10 cellular contexts compared by ENCODE assay signal in the genomic region with DNA sequence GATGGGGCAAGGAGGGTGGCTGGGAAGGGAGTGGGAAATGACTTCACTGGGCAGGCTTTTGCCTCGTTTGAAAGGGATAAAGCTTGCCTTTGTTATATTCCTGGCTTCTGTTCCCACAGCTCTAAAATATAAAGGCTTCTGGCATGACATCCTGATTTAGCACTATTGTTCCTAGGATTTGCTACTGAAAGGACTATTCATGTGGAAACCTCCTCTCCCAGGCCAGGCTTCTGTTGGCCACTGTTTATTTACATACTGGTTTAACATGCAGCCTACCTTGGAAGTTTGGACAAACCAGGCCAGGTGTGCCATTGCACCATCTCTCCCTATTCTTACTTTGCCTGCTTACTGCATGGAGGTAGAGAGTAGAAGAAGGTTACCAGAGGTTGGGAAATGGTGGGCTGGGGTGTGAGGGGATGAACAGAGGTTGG. TPM values are rescaled to one million over a fixed set of nuclear protein-coding genes. Genes with fewer than 3 reads are reported as not detected.
DNase-seq lines count a peak whose midpoint lies in the region; ATAC-seq, FAIRE-seq and TF ChIP-seq lines count a peak whose summit lies in the region.
"Had no signal": no experiment of that assay in that cellular context is flagged by ENCODE, and none has a peak within 500 bp of the region (broad histone marks: within the 10 kb centered on the region; RNA-seq: fewer than 3 reads in every experiment).

No MANE protein-coding gene starts in this region.

- H3K4me1 ChIP-seq in cardiac muscle cell (ENCODE audit: low read depth) (peaks cover 15% of the 10 kb centered on the region), HepG2 (ENCODE audit: insufficient read depth, low read length) (peaks cover 63% of the 10 kb centered on the region), tibial nerve (peaks cover 0 to 44% (median 15%) of the 10 kb centered on the region in 4 donors)

- peak overlapping the region; percentile 33 for H3K4me2 ChIP-seq in HepG2 (ENCODE audit: low read depth, low read length)

- no peaks in the 10 kb centered on the region for H4K20me1 ChIP-seq in HepG2 (ENCODE audit: insufficient read depth, low read length)

- 0% methylated on average over 1 of the region's 1 CpG for WGBS in HepG2 (ENCODE audit: low lambda C conversion rate)
- WGBS in tibial nerve, 2 donors = 16 to 22% methylated on average over 1 of the region's 1 CpG

- ATAC-seq in left ventricle myocardium superior (no peak), HepG2 (no peak), HG02763 (IDR thresholded peaks at IDR 0.05; ENCODE audit: unreplicated experiment) (no peak), GM19395 (IDR thresholded peaks at IDR 0.05; ENCODE audit: unreplicated experiment) (no peak)
- ATAC-seq: activated T-helper 17 cell treated with anti-CD3 and anti-CD28 coated beads, Interleukin-2, amount 50 U/mL, for 72 hours; HCT116 had no signal

- no TSS peak for BruUV-seq in HepG2 (replicated peaks; lab: Mats Ljungman, UMichigan)

- H3K9me3 ChIP-seq in cardiac muscle cell (ENCODE audit: low read depth) = no peaks in the 10 kb centered on the region
- H3K9me3 ChIP-seq in HepG2 (ENCODE audit: low read length) = no peaks in the 10 kb centered on the region
- H3K9me3 ChIP-seq in tibial nerve = no peaks in the 10 kb centered on the region

- CTCF ChIA-PET in HepG2 (lab: Yijun Ruan, JAX; ENCODE audit: low intra/inter-chr PET ratio, low total read pairs) = no interaction called here

- POLR2A ChIA-PET in HepG2 (lab: Yijun Ruan, JAX) = interaction anchor here (1.0 to 3.8 kb wide), 3 partner anchors 10 to 149 kb away, joined by 3 to 42 read pairs (median 3); no protein-coding TSS in a partner anchor

- peak overlapping the region; percentile 54 for H3K9ac ChIP-seq in HepG2 (ENCODE audit: insufficient read depth, low read depth, low read length)

- no peak for TF ChIP-seq POLR2A in HepG2 (IDR thresholded peaks at IDR 0.05; ENCODE audit: insufficient read depth in 1 of 2, low read depth in 2 of 2, low read length in 2 of 2)
- TF ChIP-seq POLR2A in tibial nerve (IDR thresholded peaks at IDR 0.05) = no peak

- H3K4me3 ChIP-seq in cardiac muscle cell = no peak overlapping the region
- H3K4me3 ChIP-seq in HepG2 (replicated peaks in 1 of 3; ENCODE audit: insufficient read depth in 1 of 3, low read depth in 2 of 3, low read length in 3 of 3) = no peak overlapping the region
- H3K4me3 ChIP-seq in tibial nerve = no peak overlapping the region

- H3K36me3 ChIP-seq in cardiac muscle cell (no peaks in the 10 kb centered on the region), HepG2 (replicated peaks in 1 of 2; ENCODE audit: control insufficient read depth in 1 of 2, insufficient read depth in 2 of 2, low read length in 2 of 2) (no peaks in the 10 kb centered on the region), tibial nerve (peaks cover 0 to 6% (median 0%) of the 10 kb centered on the region in 3 donors)

- 0 out of 4 replicates have a peak, but pooled peaks of 1 of the 2 experiments have one; percentile 32 for TF ChIP-seq EP300 in HepG2 (IDR thresholded peaks at IDR 0.05; ENCODE audit: low read depth in 2 of 2, low read length in 2 of 2)
- TF ChIP-seq EP300 in HepG2 (CRISPR knock-in tag; IDR thresholded peaks at IDR 0.05; ENCODE audit: borderline replicate concordance) = peak; percentile 48; the same call in 1 of the 2 replicates
- peak; percentile 34 to 66 for TF ChIP-seq EP300 in tibial nerve (IDR thresholded peaks at IDR 0.05)

- peak in 1 of 2 donors; percentile 57 for DNase-seq in cardiac muscle cell (ENCODE audit: low read depth in 1 of 2, low spot score in 1 of 2)
- no peak for DNase-seq in left ventricle myocardium superior
- peak; percentile 92 for DNase-seq in HepG2 (ENCODE audit: low spot score)
- DNase-seq in tibial nerve (ENCODE audit: low spot score in 2 of 2) = no peak
- no peak for DNase-seq in epidermal melanocyte (ENCODE audit: insufficient read length, low spot score)

- no peak for TF ChIP-seq CTCF in cardiac muscle cell (IDR thresholded peaks at IDR 0.05; ENCODE audit: low read depth, low read length)
- TF ChIP-seq CTCF in HepG2 (CRISPR knock-in tag; IDR thresholded peaks at IDR 0.05) = no peak
- TF ChIP-seq CTCF in tibial nerve (IDR thresholded peaks at IDR 0.05) = no peak

- no peak for TF ChIP-seq RAD21 in HepG2 (CRISPR knock-in tag; IDR thresholded peaks at IDR 0.05)

- H3K27me3 ChIP-seq in cardiac muscle cell = no peaks in the 10 kb centered on the region
- no peaks in the 10 kb centered on the region for H3K27me3 ChIP-seq in HepG2 (ENCODE audit: control insufficient read depth in 1 of 2, insufficient read depth in 2 of 2, low read length in 2 of 2)
- H3K27me3 ChIP-seq in tibial nerve = no peaks in the 10 kb centered on the region

- H3K27ac ChIP-seq in cardiac muscle cell = peak overlapping the region; percentile 2
- H3K27ac ChIP-seq in cingulate gyrus (ENCODE audit: low read depth, low read length) = peak overlapping the region; percentile 89
- H3K27ac ChIP-seq in HepG2 (ENCODE audit: extremely low read length, insufficient read depth, low read length) = peak overlapping the region; percentile 67
- peak overlapping the region; percentile 16 to 91 (median 69) for H3K27ac ChIP-seq in tibial nerve

- FAIRE-seq in HepG2 (lab: Jason Lieb, UNC) = peak; percentile 64

- no peaks in the 10 kb centered on the region for H3K79me2 ChIP-seq in HepG2 (ENCODE audit: insufficient read depth, low read length)

- intact Hi-C loops in left ventricle myocardium superior (cut with micrococcal nuclease) (no loop called here), HepG2 (cut with micrococcal nuclease; ENCODE audit: unreplicated experiment) (no loop called here)

- in situ Hi-C loops in HepG2 (cut with HindIII; ENCODE audit: extremely low pct_ligation_motif_present, low pct_unique_long_range_greater_than_20kb) = no loop called here

- no peak overlapping the region for H2AFZ ChIP-seq in HepG2 (ENCODE audit: low read length)

TF ChIP-seq in HepG2, 621 proteins besides CTCF, POLR2A, EP300 and RAD21 (continues in another document):
- TF ChIP-seq, protein P1, sequence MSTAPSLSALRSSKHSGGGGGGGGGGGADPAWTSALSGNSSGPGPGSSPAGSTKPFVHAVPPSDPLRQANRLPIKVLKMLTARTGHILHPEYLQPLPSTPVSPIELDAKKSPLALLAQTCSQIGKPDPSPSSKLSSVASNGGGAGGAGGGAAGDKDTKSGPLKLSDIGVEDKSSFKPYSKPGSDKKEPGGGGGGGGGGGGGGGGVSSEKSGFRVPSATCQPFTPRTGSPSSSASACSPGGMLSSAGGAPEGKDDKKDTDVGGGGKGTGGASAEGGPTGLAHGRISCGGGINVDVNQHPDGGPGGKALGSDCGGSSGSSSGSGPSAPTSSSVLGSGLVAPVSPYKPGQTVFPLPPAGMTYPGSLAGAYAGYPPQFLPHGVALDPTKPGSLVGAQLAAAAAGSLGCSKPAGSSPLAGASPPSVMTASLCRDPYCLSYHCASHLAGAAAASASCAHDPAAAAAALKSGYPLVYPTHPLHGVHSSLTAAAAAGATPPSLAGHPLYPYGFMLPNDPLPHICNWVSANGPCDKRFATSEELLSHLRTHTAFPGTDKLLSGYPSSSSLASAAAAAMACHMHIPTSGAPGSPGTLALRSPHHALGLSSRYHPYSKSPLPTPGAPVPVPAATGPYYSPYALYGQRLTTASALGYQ (CRISPR knock-in tag; IDR thresholded peaks at IDR 0.05) = 0 out of 2 replicates have a peak, but pooled peaks have one; percentile 25
- no peak for TF ChIP-seq AHR (CRISPR knock-in tag; IDR thresholded peaks at IDR 0.05)
- no peak for TF ChIP-seq SRF (IDR thresholded peaks at IDR 0.05; ENCODE audit: low read depth, low read length)

RNA-seq across cellular contexts. Expression of gene LMCD1, which starts 2.4 kb away (rescaled TPM):
- 27.7 and 33.0 TPM in 2 replicates for total RNA-seq in cardiac muscle cell
- 18.6 and 22.9 TPM in 2 replicates for polyA plus RNA-seq in cardiac muscle cell
- 37.9 TPM for total RNA-seq in left ventricle myocardium superior
- 6.1 and 6.2 TPM in 2 replicates for total RNA-seq in HepG2 (2016; rRNA removed; fragmentation: Illumina TruSeq; extraction: Trizol)
- total RNA-seq in HepG2 (2016; cell fraction: cytosol; rRNA removed; fragmentation: Illumina TruSeq; extraction: Trizol; ENCODE audit: low read depth) = 1.7 and 2.4 TPM in 2 replicates
- total RNA-seq in HepG2 (2016; cell fraction: insoluble cytoplasmic fraction; rRNA removed; fragmentation: Illumina TruSeq; extraction: Trizol) = 5.4 and 5.9 TPM in 2 replicates
- total RNA-seq in HepG2 (2016; cell fraction: membrane; rRNA removed; fragmentation: Illumina TruSeq; extraction: Trizol) = 4.3 and 4.7 TPM in 2 replicates
- total RNA-seq in HepG2 (2016; cell fraction: nucleus; rRNA removed; fragmentation: Illumina TruSeq; extraction: Trizol) = 3.8 and 6.4 TPM in 2 replicates
- polyA plus RNA-seq in HepG2 (2011; rRNA removed) = 6.1 and 7.1 TPM in 2 replicates
- 5.3 and 8.6 TPM in 2 replicates for polyA plus RNA-seq in HepG2 (2011; cell fraction: cytosol; rRNA removed)
- polyA plus RNA-seq in HepG2 (2011; cell fraction: nucleus; rRNA removed) = 4.5 and 4.6 TPM in 2 replicates
- 8.2 and 10.5 TPM in 2 replicates for polyA plus RNA-seq in HepG2 (2012)
- polyA plus RNA-seq in HepG2 (2016; cell fraction: cytosol; fragmentation: Illumina TruSeq; extraction: Trizol; ENCODE audit: low read depth) = 1.5 and 2.2 TPM in 2 replicates
- 6.6 and 6.8 TPM in 2 replicates for polyA plus RNA-seq in HepG2 (2016; cell fraction: insoluble cytoplasmic fraction; fragmentation: Illumina TruSeq; extraction: Trizol; ENCODE audit: low read depth)
- polyA plus RNA-seq in HepG2 (2016; cell fraction: membrane; fragmentation: Illumina TruSeq; extraction: Trizol; ENCODE audit: low read depth) = 3.0 and 3.5 TPM in 2 replicates
- polyA plus RNA-seq in HepG2 (2016; cell fraction: nucleus; fragmentation: Illumina TruSeq; extraction: Trizol; ENCODE audit: insufficient read depth, low read depth) = 3.4 and 4.0 TPM in 2 replicates
- polyA minus RNA-seq in HepG2 (2011; rRNA and poly(A)+ RNA removed; ENCODE audit: low replicate concordance) = 0.09 and 5.2 TPM in 2 replicates
- polyA minus RNA-seq in HepG2 (2011; cell fraction: cytosol; rRNA and poly(A)+ RNA removed) = 3.3 and 4.0 TPM in 2 replicates
- polyA minus RNA-seq in HepG2 (2011; cell fraction: nucleus; rRNA and poly(A)+ RNA removed) = 4.4 and 9.5 TPM in 2 replicates
- 100 to 1,000 TPM in 1 of 4 donors, 10 to 100 TPM in 3; 81.2 to 147 (median 92.9) TPM for total RNA-seq in tibial nerve

Comparison
In these comparisons a context has a peak if more than half of its experiments do, and no peak if none do; other contexts are left out.
1. H3K27ac ChIP-seq: peak in every context shown above with its lines; median percentile 89 in cingulate gyrus; 69 in tibial nerve; 67 in HepG2; 2 in cardiac muscle cell.